11 cellular contexts compared by ENCODE assay signal in the genomic region with DNA sequence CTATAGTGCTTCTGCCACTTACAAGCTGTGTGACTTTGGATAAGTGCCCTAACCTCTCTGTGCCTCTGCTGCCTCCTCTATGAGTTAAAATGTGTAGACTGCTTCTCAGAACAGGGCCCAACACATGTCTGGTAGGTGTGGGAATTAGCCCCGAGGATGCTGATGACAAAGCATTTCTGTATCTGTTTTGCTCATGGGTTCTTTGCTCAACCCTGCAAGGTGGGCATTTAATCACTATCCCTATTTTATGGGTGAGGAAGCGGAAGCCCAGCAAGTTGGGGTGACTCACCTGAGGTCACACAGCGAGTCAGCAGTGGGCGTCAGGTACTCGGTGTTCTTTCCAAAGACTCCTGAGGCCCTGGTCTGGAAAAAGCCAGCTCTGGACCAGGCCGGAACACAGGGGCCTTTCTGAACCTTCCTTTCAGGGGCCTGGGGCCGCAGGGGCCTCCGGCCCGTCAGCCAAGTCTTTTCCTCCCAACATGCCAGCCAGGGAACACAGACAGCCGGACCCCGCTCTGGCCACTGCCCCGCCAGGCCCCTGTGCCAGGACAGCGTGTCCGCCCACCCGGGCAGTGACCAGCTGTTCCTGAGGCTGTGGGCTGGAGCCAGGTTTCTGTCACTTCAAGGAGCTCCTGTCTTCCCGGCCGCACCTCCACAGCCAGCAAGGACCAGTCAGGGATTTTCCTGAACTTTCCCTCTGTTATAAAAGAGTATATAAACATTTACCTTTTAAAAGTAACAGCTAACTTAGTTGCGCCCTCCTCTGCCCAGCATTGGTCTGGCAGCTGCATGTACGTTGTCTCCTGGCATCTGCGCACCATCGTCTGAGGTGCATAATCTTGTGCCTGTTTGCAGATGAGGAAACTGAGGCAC.
DNase-seq lines count a peak whose midpoint lies in the region; ATAC-seq, FAIRE-seq and TF ChIP-seq lines count a peak whose summit lies in the region.
"Had no signal": no experiment of that assay in that cellular context is flagged by ENCODE, and none has a peak within 500 bp of the region (broad histone marks: within the 10 kb centered on the region; RNA-seq: fewer than 3 reads in every experiment).

No MANE protein-coding gene starts in this region.

- no peaks in the 10 kb centered on the region for H3K27me3 ChIP-seq in testis

- peak overlapping the region in 1 of 2 donors; percentile 69 for H3K9ac ChIP-seq in kidney (ENCODE audit: low read length in 2 of 2)

- peak; percentile 49 for TF ChIP-seq CTCF in astrocyte of the spinal cord (IDR thresholded peaks at IDR 0.05; ENCODE audit: low read depth, low read length)
- TF ChIP-seq CTCF in kidney (IDR thresholded peaks at IDR 0.05; ENCODE audit: borderline replicate concordance, extremely low read depth, insufficient read depth) = peak; percentile 36
- no peak for TF ChIP-seq CTCF in testis (IDR thresholded peaks at IDR 0.05)

- CTCF ChIA-PET in HEK293T (lab: Yijun Ruan, JAX) = interaction anchor here (0.6 to 1.0 kb wide), 4 partner anchors 45 to 633 kb away, joined by 3 to 5 read pairs (median 3); no protein-coding TSS in a partner anchor

- H3K36me3 ChIP-seq in kidney (ENCODE audit: control insufficient read depth in 1 of 2, insufficient read depth in 2 of 2, low read length in 2 of 2) (no peaks in the 10 kb centered on the region), testis (ENCODE audit: low read depth, missing control alignments) (no peaks in the 10 kb centered on the region)

- H3K4me1 ChIP-seq in kidney (ENCODE audit: control insufficient read depth in 1 of 2, insufficient read depth in 1 of 2, low read depth in 1 of 2, low read length in 2 of 2) (peaks cover 16 to 30% of the 10 kb centered on the region in 2 donors), testis (peaks cover 38% of the 10 kb centered on the region)

- H3K9me3 ChIP-seq in kidney (ENCODE audit: control insufficient read depth in 1 of 2, low read length in 2 of 2) (no peaks in the 10 kb centered on the region), testis (no peaks in the 10 kb centered on the region)

- peak; percentile 21 for DNase-seq in DMS 273 (lab: John Stamatoyannopoulos, UW; ENCODE audit: unreplicated experiment)
- no peak for DNase-seq in DMS 273 treated with DMSO at 0.1 percent for 48 hours (lab: John Stamatoyannopoulos, UW)
- peak; percentile 33 for DNase-seq in astrocyte of the spinal cord (ENCODE audit: low read depth, low spot score)
- peak; percentile 87 for DNase-seq in kidney
- peak; percentile 61 for DNase-seq in testis
- DNase-seq in HEK293T (ENCODE audit: extremely low spot score) = no peak
- no peak for DNase-seq in sciatic nerve (ENCODE audit: low spot score)
- DNase-seq in NCI-H510A treated with DMSO at 0.1 percent for 48 hours (lab: John Stamatoyannopoulos, UW) = no peak
- DNase-seq: naive B cell, NCI-H2227 treated with DMSO at 0.1 percent for 48 hours had no signal

- H3K27ac ChIP-seq in kidney (ENCODE audit: low read depth in 2 of 2, low read length in 2 of 2) (peak overlapping the region; percentile 82), testis (peak overlapping the region; percentile 40 to 73)

- no peak for ATAC-seq in sciatic nerve

- FAIRE-seq in kidney (lab: Jason Lieb, UNC) = no peak
- FAIRE-seq: A204.1 had no signal

- POLR2A ChIA-PET in HEK293T (lab: Yijun Ruan, JAX) = interaction anchor here (0.9 to 1.2 kb wide), 3 partner anchors 27 to 80 kb away, joined by 4 to 5 read pairs (median 4); a partner anchor contains a TSS

- in situ Hi-C loops in astrocyte of the spinal cord (cut with HindIII; ENCODE audit: low sequenced_read_pairs) = no loop called here

- no peak for TF ChIP-seq POLR2A in testis (IDR thresholded peaks at IDR 0.05)

- intact Hi-C loops in kidney (cut with DNase I) (no loop called here), testis (cut with DNase I; ENCODE audit: low total_unique reads) (no loop called here), sciatic nerve (cut with DNase I) (no loop called here)

- 40 to 43% methylated on average over 18 to 21 of the region's 21 CpGs for WGBS in testis, 2 donors

- H3K4me3 ChIP-seq in astrocyte of the spinal cord (ENCODE audit: low read depth, low read length) (no peak overlapping the region), kidney (ENCODE audit: low read length in 2 of 2) (no peak overlapping the region), testis (no peak overlapping the region)

TF ChIP-seq in HEK293T, 16 proteins besides CTCF, POLR2A, EP300 and RAD21:
- TF ChIP-seq SUZ12 (IDR thresholded peaks at IDR 0.05) = no peak
- no peak for TF ChIP-seq LEF1 (IDR thresholded peaks at IDR 0.05; ENCODE audit: borderline replicate concordance)
- no peak for TF ChIP-seq TARDBP (IDR thresholded peaks at IDR 0.05)

Comparison
In these comparisons a context has a peak if more than half of its experiments do, and no peak if none do; other contexts are left out.
1. DNase-seq: peak in DMS 273 (single experiment), astrocyte of the spinal cord (single experiment), kidney (single experiment) and testis (single experiment); none in DMS 273 treated with DMSO at 0.1 percent for 48 hours (single experiment), HEK293T (single experiment), sciatic nerve (single experiment) and NCI-H510A treated with DMSO at 0.1 percent for 48 hours (single experiment).
2. CTCF ChIP-seq: peak in astrocyte of the spinal cord (single experiment) and kidney (single experiment); none in testis (0 of 3).